ENCODE assay signal across 1 cellular context in genomic region chr13:68261105-68261504, GRCh38.
TF ChIP-seq lines count a peak whose summit lies in the region.

No MANE protein-coding gene starts in this region.

TF ChIP-seq in HCT116, 20 proteins besides CTCF, POLR2A, EP300 and RAD21 (continued from another document):
- TF ChIP-seq REST (IDR thresholded peaks at IDR 0.05; ENCODE audit: low read depth) (no peak), EGR1 (IDR thresholded peaks at IDR 0.05; ENCODE audit: low read depth) (no peak), MAX (IDR thresholded peaks at IDR 0.05) (no peak), FOSL1 (IDR thresholded peaks at IDR 0.05; ENCODE audit: low read depth) (no peak), ZNF274 (IDR thresholded peaks at IDR 0.05; ENCODE audit: low read depth, low read length) (no peak), ATF3 (IDR thresholded peaks at IDR 0.05) (no peak), TCF7L2 (IDR thresholded peaks at IDR 0.05; ENCODE audit: borderline replicate concordance, extremely low read depth, insufficient read depth, insufficient read length) (no peak), SRF (IDR thresholded peaks at IDR 0.05; ENCODE audit: low read depth) (no peak), JUND (IDR thresholded peaks at IDR 0.05) (no peak), SP1 (IDR thresholded peaks at IDR 0.05; ENCODE audit: low read depth) (no peak), YY1 (IDR thresholded peaks at IDR 0.05; ENCODE audit: extremely low read depth, insufficient replicate concordance, low read depth, low read length) (no peak), SIN3A (IDR thresholded peaks at IDR 0.05; ENCODE audit: low read depth) (no peak), EZH2phosphoT487 (IDR thresholded peaks at IDR 0.05; ENCODE audit: borderline replicate concordance) (no peak), EZH2 (IDR thresholded peaks at IDR 0.05) (no peak), CBX3 (IDR thresholded peaks at IDR 0.05; ENCODE audit: low read depth) (no peak)
